Comparison of ENCODE assay signal across 13 cellular contexts in genomic region chr19:10764340-10764894, GRCh38. TPM values are rescaled to one million over a fixed set of nuclear protein-coding genes. Genes with fewer than 3 reads are reported as not detected.
DNase-seq lines count a peak whose midpoint lies in the region; ATAC-seq lines count a peak whose summit lies in the region.
"Had no signal": no experiment of that assay in that cellular context is flagged by ENCODE, and none has a peak within 500 bp of the region (broad histone marks: within the 10 kb centered on the region; RNA-seq: fewer than 3 reads in every experiment).

No MANE protein-coding gene starts in this region.

- peaks cover 7 to 18% of the 10 kb centered on the region in 2 donors for H3K36me3 Mint-ChIP-seq in activated T-cell treated with anti-CD3 and anti-CD28 coated beads, Interleukin-2, amount 50 U/mL, for 72 hours (ENCODE audit: insufficient read depth in 2 of 2)
- peaks cover 5% of the 10 kb centered on the region for H3K36me3 Mint-ChIP-seq in T-helper 17 cell (ENCODE audit: low read depth)
- peaks cover 53% of the 10 kb centered on the region for H3K36me3 Mint-ChIP-seq in stimulated activated memory B cell treated with anti-CD40 and anti-IgM and Interleukin-4, amounts not matched to agents 10 μg/mL and 1 μg/mL and 100 μg/mL, for 72 hours

- H3K9me3 ChIP-seq in T-helper 17 cell (ENCODE audit: control insufficient read depth, low read length, poor library complexity, severe bottlenecking), result no peaks in the 10 kb centered on the region
- H3K9me3 ChIP-seq: ascending aorta, SJSA1 had no signal

- H3K4me1 Mint-ChIP-seq in activated T-cell treated with anti-CD3 and anti-CD28 coated beads, Interleukin-2, amount 50 U/mL, for 72 hours (ENCODE audit: low read depth), result peaks cover 43% of the 10 kb centered on the region
- H3K4me1 Mint-ChIP-seq in T-helper 17 cell, result peaks cover 53% of the 10 kb centered on the region
- peaks cover 81% of the 10 kb centered on the region for H3K4me1 Mint-ChIP-seq in stimulated activated memory B cell treated with anti-CD40 and anti-IgM and Interleukin-4, amounts not matched to agents 10 μg/mL and 1 μg/mL and 100 μg/mL, for 72 hours

- no peaks in the 10 kb centered on the region for H3K27me3 Mint-ChIP-seq in activated T-cell treated with anti-CD3 and anti-CD28 coated beads, Interleukin-2, amount 50 U/mL, for 72 hours (ENCODE audit: low read depth)
- H3K27me3 Mint-ChIP-seq in T-helper 17 cell, result no peaks in the 10 kb centered on the region
- no peaks in the 10 kb centered on the region for H3K27me3 Mint-ChIP-seq in stimulated activated memory B cell treated with anti-CD40 and anti-IgM and Interleukin-4, amounts not matched to agents 10 μg/mL and 1 μg/mL and 100 μg/mL, for 72 hours
- H3K27me3 Mint-ChIP-seq: progenitor cell of endocrine pancreas had no signal

- no peaks in the 10 kb centered on the region for H3K9me3 Mint-ChIP-seq in activated T-cell treated with anti-CD3 and anti-CD28 coated beads, Interleukin-2, amount 50 U/mL, for 72 hours
- no peaks in the 10 kb centered on the region for H3K9me3 Mint-ChIP-seq in stimulated activated memory B cell treated with anti-CD40 and anti-IgM and Interleukin-4, amounts not matched to agents 10 μg/mL and 1 μg/mL and 100 μg/mL, for 72 hours

- no peak overlapping the region for H3K4me3 Mint-ChIP-seq in activated T-cell treated with anti-CD3 and anti-CD28 coated beads, Interleukin-2, amount 50 U/mL, for 72 hours
- H3K4me3 Mint-ChIP-seq in T-helper 17 cell, result peak overlapping the region; percentile 78
- no peak overlapping the region for H3K4me3 Mint-ChIP-seq in stimulated activated memory B cell treated with anti-CD40 and anti-IgM and Interleukin-4, amounts not matched to agents 10 μg/mL and 1 μg/mL and 100 μg/mL, for 72 hours

- no peak for DNase-seq in activated T-cell treated with anti-CD3 and anti-CD28 coated beads, Interleukin-2, amount 50 U/mL, for 72 hours
- DNase-seq in activated T-cell treated with anti-CD3 and anti-CD28 coated beads, Interleukin-2, amount 50 U/mL, for 48 hours, result no peak
- DNase-seq in T-helper 17 cell, result no peak
- DNase-seq in kidney tubule cell (ENCODE audit: low spot score), result peak; percentile 99
- DNase-seq in ecto neural progenitor cell (ENCODE audit: low spot score), result no peak
- DNase-seq in NCI-H1417 (lab: John Stamatoyannopoulos, UW), result no peak
- DNase-seq in stimulated activated CD4-positive, alpha-beta T cell treated with anti-CD3 and anti-CD28 coated beads, Interleukin-12 subunit alpha, Interleukin-12 subunit beta, amount 100 ng/mL, for 4 hours, result no peak
- DNase-seq: activated CD4-positive, alpha-beta T cell treated with anti-CD3 and anti-CD28 coated beads, Interleukin-2, amount 50 U/mL, for 1 hour; MM.1S had no signal

- no peak for ATAC-seq in activated T-cell treated with anti-CD3 and anti-CD28 coated beads, Interleukin-2, amount 50 U/mL, for 72 hours (replicated peaks in 1 of 2)
- no peak for ATAC-seq in T-helper 17 cell
- no peak for ATAC-seq in stimulated activated memory B cell treated with anti-CD40 and anti-IgM and Interleukin-4, amounts not matched to agents 10 μg/mL and 1 μg/mL and 100 μg/mL, for 72 hours

- H3K27ac Mint-ChIP-seq in activated T-cell treated with anti-CD3 and anti-CD28 coated beads, Interleukin-2, amount 50 U/mL, for 72 hours, result peak overlapping the region; percentile 86
- H3K27ac Mint-ChIP-seq in T-helper 17 cell, result peak overlapping the region; percentile 97
- peak overlapping the region; percentile 91 for H3K27ac Mint-ChIP-seq in stimulated activated memory B cell treated with anti-CD40 and anti-IgM and Interleukin-4, amounts not matched to agents 10 μg/mL and 1 μg/mL and 100 μg/mL, for 72 hours

RNA-seq across cellular contexts. Expression of gene DNM2, which starts 46.5 kb away (rescaled TPM):
- 100 to 1,000 TPM; 241 to 266 TPM for total RNA-seq in activated T-cell treated with anti-CD3 and anti-CD28 coated beads, Interleukin-2, amount 50 U/mL, for 72 hours
- 100 to 1,000 TPM; 267 to 273 TPM for total RNA-seq in T-helper 17 cell
